ENCODE assay signal across 8 cellular contexts in the genomic region with DNA sequence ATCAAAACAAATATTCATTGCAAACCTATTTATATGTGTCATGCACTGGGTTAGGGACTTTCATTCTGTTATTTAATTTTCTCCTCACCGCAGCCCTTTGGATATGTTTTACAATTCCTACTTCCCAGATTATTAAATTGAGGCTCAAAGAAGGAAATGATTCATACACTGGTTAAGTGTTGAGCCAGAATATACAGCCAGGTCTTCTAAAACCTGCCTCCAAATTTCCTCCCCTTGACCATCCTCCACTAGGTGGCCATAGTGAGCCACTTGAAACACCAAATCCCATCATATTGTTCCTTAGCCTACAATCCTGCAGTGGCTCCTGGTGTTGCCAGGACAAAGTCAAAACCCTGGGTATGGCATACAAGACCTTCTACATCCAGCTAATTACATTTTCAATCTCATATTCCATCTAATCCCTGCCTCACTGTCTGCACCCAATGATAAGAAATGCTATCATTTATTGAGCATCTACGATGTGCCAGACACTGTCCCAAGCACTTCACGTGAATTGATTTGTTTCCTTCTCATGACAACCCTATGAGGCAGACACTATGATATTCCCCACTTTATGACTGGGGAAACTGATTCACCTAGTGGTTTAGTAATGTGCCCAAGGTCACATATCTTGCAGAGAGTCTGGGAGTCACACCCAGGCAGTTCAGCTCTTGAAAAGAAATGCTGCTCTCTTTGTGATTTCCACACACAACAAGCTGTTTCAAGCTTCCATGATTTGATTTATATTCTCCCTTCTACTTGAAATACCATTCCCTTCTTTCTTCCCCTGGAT. TPM values are rescaled to one million over a fixed set of nuclear protein-coding genes. Genes with fewer than 3 reads are reported as not detected.
A peak's percentile ranks its signal among the peaks of the same experiment; 100 is the strongest.
DNase-seq lines count a peak whose midpoint lies in the region; ATAC-seq, FAIRE-seq and TF ChIP-seq lines count a peak whose summit lies in the region.

No MANE protein-coding gene starts in this region.

- no peak overlapping the region for H3K4me3 Mint-ChIP-seq in astrocyte (ENCODE audit: unreplicated experiment)

- H2AFZ ChIP-seq in MM.1S (ENCODE audit: low read length): no peak overlapping the region
- H2AFZ ChIP-seq in astrocyte (ENCODE audit: low read depth, low read length): no peak overlapping the region

- DNase-seq in MM.1S: peak; percentile 55
- peak; percentile 82 for DNase-seq in astrocyte (ENCODE audit: low read depth)
- DNase-seq in islet precursor cell: peak; percentile 75
- DNase-seq in upper lobe of right lung: no peak
- no peak for DNase-seq in cortex of kidney (lab: John Stamatoyannopoulos, UW)
- no peak for DNase-seq in stimulated activated naive CD8-positive, alpha-beta T cell treated with anti-CD3 and anti-CD28 coated beads, Interleukin-15, Interleukin-2, amounts not matched to agents 100 U/mL and 50 U/mL, for 24 hours

- no peaks in the 10 kb centered on the region for H3F3A ChIP-seq in MM.1S (ENCODE audit: insufficient read depth, low read length)

- H3K27me3 ChIP-seq in MM.1S (replicated peaks; ENCODE audit: insufficient read depth, low read length): no peaks in the 10 kb centered on the region
- H3K27me3 ChIP-seq in astrocyte (ENCODE audit: insufficient read depth, low read length): no peaks in the 10 kb centered on the region
- H3K27me3 ChIP-seq in upper lobe of right lung: no peaks in the 10 kb centered on the region

- H3K9me3 ChIP-seq in MM.1S (replicated peaks; ENCODE audit: insufficient read depth, low read length) (no peaks in the 10 kb centered on the region), astrocyte (ENCODE audit: insufficient read depth, low read depth, low read length) (no peaks in the 10 kb centered on the region), upper lobe of right lung (no peaks in the 10 kb centered on the region)

- peaks cover 29% of the 10 kb centered on the region for H3K4me1 Mint-ChIP-seq in astrocyte (ENCODE audit: low read depth, unreplicated experiment)

- H3K4me3 ChIP-seq in MM.1S (ENCODE audit: low read length): no peak overlapping the region
- no peak overlapping the region for H3K4me3 ChIP-seq in astrocyte (ENCODE audit: insufficient read depth, low read depth, low read length)
- H3K4me3 ChIP-seq in upper lobe of right lung: no peak overlapping the region

- intact Hi-C loops in upper lobe of right lung (cut with DNase I): no loop called here

- no peak overlapping the region for H3K27ac Mint-ChIP-seq in astrocyte (ENCODE audit: unreplicated experiment)

- TF ChIP-seq CTCF in MM.1S (IDR thresholded peaks at IDR 0.05; ENCODE audit: low read length) (peak; percentile 90), astrocyte (IDR thresholded peaks at IDR 0.05; ENCODE audit: insufficient read depth, low read depth, low read length) (peak; percentile 98), upper lobe of right lung (IDR thresholded peaks at IDR 0.05) (peak; percentile 81)

- peaks cover 7% of the 10 kb centered on the region for H3K27me3 Mint-ChIP-seq in astrocyte (ENCODE audit: low read depth, unreplicated experiment)

- FAIRE-seq in G401.6 (lab: Jason Lieb, UNC) (peak; percentile 85), astrocyte (lab: Jason Lieb, UNC) (peak; percentile 84)

- H3K79me2 ChIP-seq in MM.1S (ENCODE audit: low read length) (no peaks in the 10 kb centered on the region), astrocyte (ENCODE audit: insufficient read depth, low read length) (no peaks in the 10 kb centered on the region)

- no peaks in the 10 kb centered on the region for H3K9me2 ChIP-seq in MM.1S (replicated peaks; ENCODE audit: insufficient read depth, low read length)

- H3K9me3 Mint-ChIP-seq in astrocyte (ENCODE audit: unreplicated experiment): peaks cover 24% of the 10 kb centered on the region

- H3K4me2 ChIP-seq in MM.1S (ENCODE audit: low read depth, low read length): no peak overlapping the region
- peak overlapping the region; percentile 69 for H3K4me2 ChIP-seq in astrocyte (ENCODE audit: low read length)

- peak; percentile 73 for ATAC-seq in upper lobe of right lung
- no peak for ATAC-seq in stimulated activated naive CD8-positive, alpha-beta T cell treated with anti-CD3 and anti-CD28 coated beads, Interleukin-15, Interleukin-2, amounts not matched to agents 100 U/mL and 50 U/mL, for 24 hours
- no peak for ATAC-seq in GM19467 (IDR thresholded peaks at IDR 0.05; ENCODE audit: unreplicated experiment)

- H4K20me1 ChIP-seq in MM.1S (ENCODE audit: insufficient read depth, low read length) (no peaks in the 10 kb centered on the region), astrocyte (ENCODE audit: insufficient read depth, low read length) (no peaks in the 10 kb centered on the region)

- peaks cover 2% of the 10 kb centered on the region for H3K36me3 Mint-ChIP-seq in astrocyte (ENCODE audit: low read depth, unreplicated experiment)

- peaks cover 6% of the 10 kb centered on the region for H3K4me1 ChIP-seq in MM.1S (ENCODE audit: low read length)
- peaks cover 31% of the 10 kb centered on the region for H3K4me1 ChIP-seq in astrocyte (ENCODE audit: insufficient read depth, low read length)
- no peaks in the 10 kb centered on the region for H3K4me1 ChIP-seq in upper lobe of right lung

- H3K9ac ChIP-seq in MM.1S (ENCODE audit: low read length) (no peak overlapping the region), astrocyte (ENCODE audit: low read length) (peak overlapping the region; percentile 56)

- H3K27ac ChIP-seq in MM.1S (ENCODE audit: low read length): no peak overlapping the region
- H3K27ac ChIP-seq in astrocyte (ENCODE audit: low read depth, low read length): peak overlapping the region; percentile 77
- H3K27ac ChIP-seq in upper lobe of right lung: no peak overlapping the region

- H3K36me3 ChIP-seq in MM.1S (replicated peaks; ENCODE audit: insufficient read depth, low read length): no peaks in the 10 kb centered on the region
- no peaks in the 10 kb centered on the region for H3K36me3 ChIP-seq in astrocyte (ENCODE audit: insufficient read depth, low read length)
- H3K36me3 ChIP-seq in upper lobe of right lung: no peaks in the 10 kb centered on the region

RNA-seq across cellular contexts. Expression of a gene that starts 23.6 kb away (rescaled TPM):
- total RNA-seq in astrocyte: 195 and 231 TPM in 2 replicates
- total RNA-seq in upper lobe of right lung: 40.8 TPM

Comparison
In these comparisons a context has a peak if more than half of its experiments do, and no peak if none do; other contexts are left out.
1. DNase-seq: peak in MM.1S (single experiment), astrocyte (single experiment) and islet precursor cell (single experiment); none in upper lobe of right lung (single experiment), cortex of kidney (single experiment) and stimulated activated naive CD8-positive, alpha-beta T cell treated with anti-CD3 and anti-CD28 coated beads, Interleukin-15, Interleukin-2, amounts not matched to agents 100 U/mL and 50 U/mL, for 24 hours (single experiment).
2. Peak in every context shown above with its lines, with median percentiles within 50 percentile points of each other: CTCF ChIP-seq.